1 cellular context compared by ENCODE assay signal in genomic region chr17:76872221-76872873, GRCh38.
TF ChIP-seq lines count a peak whose summit lies in the region.

No MANE protein-coding gene starts in this region.

TF ChIP-seq in K562, 482 proteins besides CTCF, POLR2A, EP300 and RAD21:
- TF ChIP-seq RREB1 (CRISPR knock-in tag; IDR thresholded peaks at IDR 0.05): no peak
- no peak for TF ChIP-seq XRCC3 (IDR thresholded peaks at IDR 0.05)
- TF ChIP-seq ZNF586 (CRISPR knock-in tag; conservative IDR thresholded peaks at IDR 0.05): no peak
- 0 out of 2 replicates have a peak, but pooled peaks have one; percentile 30 for TF ChIP-seq MAX (CRISPR knock-in tag; IDR thresholded peaks at IDR 0.05)
- TF ChIP-seq HIVEP1 (CRISPR knock-in tag; IDR thresholded peaks at IDR 0.05): no peak
- peak in 1 of 2 experiments; percentile 31 for TF ChIP-seq E2F6 (IDR thresholded peaks at IDR 0.05; ENCODE audit: borderline replicate concordance in 1 of 2, extremely low read depth in 1 of 2, insufficient read depth in 1 of 2, insufficient read length in 1 of 2, low read depth in 1 of 2, low read length in 1 of 2, poor library complexity in 1 of 2, severe bottlenecking in 1 of 2)
- peak; percentile 35; the same call in 1 of the 2 replicates for TF ChIP-seq VEZF1 (CRISPR knock-in tag; IDR thresholded peaks at IDR 0.05)
- TF ChIP-seq TCF15 (CRISPR knock-in tag; IDR thresholded peaks at IDR 0.05): no peak
- peak; percentile 26; the same call in 1 of the 2 replicates for TF ChIP-seq NFIC (IDR thresholded peaks at IDR 0.05)
- TF ChIP-seq HOMEZ (CRISPR knock-in tag; IDR thresholded peaks at IDR 0.05): no peak
- no peak for TF ChIP-seq SPI1 (IDR thresholded peaks at IDR 0.05; ENCODE audit: borderline replicate concordance, low read depth, low read length)
- no peak for TF ChIP-seq ZNF12 (CRISPR knock-in tag; IDR thresholded peaks at IDR 0.05)
- TF ChIP-seq SAP30 (IDR thresholded peaks at IDR 0.05; ENCODE audit: borderline replicate concordance, insufficient read depth, low read depth, low read length, poor library complexity, severe bottlenecking): no peak
- TF ChIP-seq ZNF347 (CRISPR knock-in tag; IDR thresholded peaks at IDR 0.05; ENCODE audit: low read depth): no peak
- TF ChIP-seq PKNOX1 (IDR thresholded peaks at IDR 0.05): peak; percentile 25; the same call in 1 of the 2 replicates
- TF ChIP-seq RBM25 (IDR thresholded peaks at IDR 0.05; ENCODE audit: low read depth, low read length, severe bottlenecking): no peak
- TF ChIP-seq ILK (tag; IDR thresholded peaks at IDR 0.05; ENCODE audit: borderline replicate concordance, low read depth): no peak
- no peak for TF ChIP-seq ZZZ3 (IDR thresholded peaks at IDR 0.05)
- no peak for TF ChIP-seq CBX3 (IDR thresholded peaks at IDR 0.05; ENCODE audit: borderline replicate concordance in 1 of 2, low read length in 2 of 2)
- TF ChIP-seq AFF1 (IDR thresholded peaks at IDR 0.05; ENCODE audit: low read depth in 1 of 2, partially characterized antibody in 2 of 2): no peak
- peak; percentile 65 for TF ChIP-seq FOSL1 (tag; conservative IDR thresholded peaks at IDR 0.05)
- TF ChIP-seq TFAP4 (CRISPR knock-in tag; IDR thresholded peaks at IDR 0.05; ENCODE audit: borderline replicate concordance): peak; percentile 24; the same call in 1 of the 2 replicates
- TF ChIP-seq MCM3 (IDR thresholded peaks at IDR 0.05): no peak
- no peak for TF ChIP-seq PTTG1 (tag; IDR thresholded peaks at IDR 0.05; ENCODE audit: low read depth)
- TF ChIP-seq ZNF740 (CRISPR knock-in tag; IDR thresholded peaks at IDR 0.05): peak; percentile 75; the same call in 1 of the 2 replicates
- no peak for TF ChIP-seq ZNF740 (tag; IDR thresholded peaks at IDR 0.05)
- TF ChIP-seq ZNF766 (CRISPR knock-in tag; conservative IDR thresholded peaks at IDR 0.05): no peak
- TF ChIP-seq MEIS2 (IDR thresholded peaks at IDR 0.05; ENCODE audit: partially characterized antibody): peak; percentile 41
- no peak for TF ChIP-seq ARID1B (IDR thresholded peaks at IDR 0.05)
- TF ChIP-seq NEUROD1 (IDR thresholded peaks at IDR 0.05; ENCODE audit: borderline replicate concordance, low read depth, low read length, partially characterized antibody): no peak
- no peak for TF ChIP-seq HDAC1 (IDR thresholded peaks at IDR 0.05)
- TF ChIP-seq HLTF (IDR thresholded peaks at IDR 0.05): no peak
- no peak for TF ChIP-seq SRSF3 (IDR thresholded peaks at IDR 0.05; ENCODE audit: insufficient read depth, low read length)
- TF ChIP-seq ZNF830 (CRISPR knock-in tag; IDR thresholded peaks at IDR 0.05): no peak
- TF ChIP-seq TRIM25 (IDR thresholded peaks at IDR 0.05; ENCODE audit: borderline replicate concordance): no peak
- 0 out of 2 replicates have a peak, but pooled peaks have one; percentile 13 for TF ChIP-seq L3MBTL2 (IDR thresholded peaks at IDR 0.05)
- no peak for TF ChIP-seq MTA2 (IDR thresholded peaks at IDR 0.05; ENCODE audit: low read depth)
- TF ChIP-seq BRF1 (IDR thresholded peaks at IDR 0.05; ENCODE audit: borderline replicate concordance, extremely low read depth, insufficient read length): no peak
TF ChIP-seq in K562: peak in this region for 10.
